ENCODE assay signal across 1 cellular context in the genomic region with DNA sequence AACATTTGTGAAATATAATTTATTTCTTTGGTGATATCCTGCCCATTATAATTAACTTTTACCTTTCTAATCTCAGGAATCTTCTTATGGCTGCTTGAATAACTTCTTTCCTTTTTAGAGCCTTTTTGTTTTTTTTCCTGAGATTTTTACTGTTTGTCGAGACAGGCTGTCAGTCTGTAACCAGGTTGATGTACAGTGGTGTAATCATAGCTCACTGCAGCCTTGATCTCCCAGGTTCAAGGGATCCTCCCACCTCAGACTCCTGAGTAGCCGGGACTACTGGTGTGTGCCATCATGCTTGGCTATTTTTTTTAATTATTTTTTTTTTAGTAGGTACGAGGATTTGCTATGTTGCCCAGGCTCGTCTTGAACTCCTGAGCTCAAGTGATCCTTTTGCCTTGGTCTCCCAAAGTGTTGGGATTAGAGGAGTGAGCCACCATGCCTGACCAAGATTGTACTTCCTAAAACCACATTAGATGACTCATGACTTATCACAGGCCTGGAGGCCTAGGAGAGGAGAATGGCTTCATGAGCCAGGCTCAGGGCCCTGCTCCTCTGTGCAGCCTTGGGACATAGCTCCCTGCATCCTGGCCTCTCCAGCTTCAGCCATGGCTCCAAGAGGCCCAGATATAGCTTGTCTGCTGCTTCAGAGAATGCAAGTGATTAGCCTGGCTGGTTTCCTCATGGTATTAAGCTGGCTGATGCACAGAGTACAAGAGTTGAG.
TF ChIP-seq lines count a peak whose summit lies in the region.

No MANE protein-coding gene starts in this region.

TF ChIP-seq in HepG2, 621 proteins besides CTCF, POLR2A, EP300 and RAD21 (continued from another document):
- TF ChIP-seq, protein P1, sequence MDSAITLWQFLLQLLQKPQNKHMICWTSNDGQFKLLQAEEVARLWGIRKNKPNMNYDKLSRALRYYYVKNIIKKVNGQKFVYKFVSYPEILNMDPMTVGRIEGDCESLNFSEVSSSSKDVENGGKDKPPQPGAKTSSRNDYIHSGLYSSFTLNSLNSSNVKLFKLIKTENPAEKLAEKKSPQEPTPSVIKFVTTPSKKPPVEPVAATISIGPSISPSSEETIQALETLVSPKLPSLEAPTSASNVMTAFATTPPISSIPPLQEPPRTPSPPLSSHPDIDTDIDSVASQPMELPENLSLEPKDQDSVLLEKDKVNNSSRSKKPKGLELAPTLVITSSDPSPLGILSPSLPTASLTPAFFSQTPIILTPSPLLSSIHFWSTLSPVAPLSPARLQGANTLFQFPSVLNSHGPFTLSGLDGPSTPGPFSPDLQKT (CRISPR knock-in tag; IDR thresholded peaks at IDR 0.05; ENCODE audit: borderline replicate concordance), result no peak
- TF ChIP-seq EEA1 (CRISPR knock-in tag; IDR thresholded peaks at IDR 0.05; ENCODE audit: borderline replicate concordance) (no peak), THYN1 (CRISPR knock-in tag; IDR thresholded peaks at IDR 0.05; ENCODE audit: borderline replicate concordance, low read depth) (no peak), BRD4 (CRISPR knock-in tag; IDR thresholded peaks at IDR 0.05) (no peak), ZNF496 (CRISPR knock-in tag; IDR thresholded peaks at IDR 0.05; ENCODE audit: insufficient replicate concordance) (no peak), PRMT3 (CRISPR knock-in tag; IDR thresholded peaks at IDR 0.05; ENCODE audit: borderline replicate concordance, low read depth) (no peak), ZNF660 (CRISPR knock-in tag; IDR thresholded peaks at IDR 0.05; ENCODE audit: borderline replicate concordance, low read depth) (no peak), ZFP90 (CRISPR knock-in tag; IDR thresholded peaks at IDR 0.05; ENCODE audit: borderline replicate concordance) (no peak), ZNF761 (CRISPR knock-in tag; conservative IDR thresholded peaks at IDR 0.05) (no peak), ZNF781 (CRISPR knock-in tag; IDR thresholded peaks at IDR 0.05; ENCODE audit: borderline replicate concordance, not compliant biosample characterization) (no peak)
- TF ChIP-seq, protein P2, sequence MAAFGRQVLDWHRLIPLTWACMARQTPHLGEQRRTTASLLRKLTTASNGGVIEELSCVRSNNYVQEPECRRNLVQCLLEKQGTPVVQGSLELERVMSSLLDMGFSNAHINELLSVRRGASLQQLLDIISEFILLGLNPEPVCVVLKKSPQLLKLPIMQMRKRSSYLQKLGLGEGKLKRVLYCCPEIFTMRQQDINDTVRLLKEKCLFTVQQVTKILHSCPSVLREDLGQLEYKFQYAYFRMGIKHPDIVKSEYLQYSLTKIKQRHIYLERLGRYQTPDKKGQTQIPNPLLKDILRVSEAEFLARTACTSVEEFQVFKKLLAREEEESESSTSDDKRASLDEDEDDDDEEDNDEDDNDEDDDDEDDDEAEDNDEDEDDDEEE (CRISPR knock-in tag; IDR thresholded peaks at IDR 0.05), result no peak
- TF ChIP-seq, protein P3, sequence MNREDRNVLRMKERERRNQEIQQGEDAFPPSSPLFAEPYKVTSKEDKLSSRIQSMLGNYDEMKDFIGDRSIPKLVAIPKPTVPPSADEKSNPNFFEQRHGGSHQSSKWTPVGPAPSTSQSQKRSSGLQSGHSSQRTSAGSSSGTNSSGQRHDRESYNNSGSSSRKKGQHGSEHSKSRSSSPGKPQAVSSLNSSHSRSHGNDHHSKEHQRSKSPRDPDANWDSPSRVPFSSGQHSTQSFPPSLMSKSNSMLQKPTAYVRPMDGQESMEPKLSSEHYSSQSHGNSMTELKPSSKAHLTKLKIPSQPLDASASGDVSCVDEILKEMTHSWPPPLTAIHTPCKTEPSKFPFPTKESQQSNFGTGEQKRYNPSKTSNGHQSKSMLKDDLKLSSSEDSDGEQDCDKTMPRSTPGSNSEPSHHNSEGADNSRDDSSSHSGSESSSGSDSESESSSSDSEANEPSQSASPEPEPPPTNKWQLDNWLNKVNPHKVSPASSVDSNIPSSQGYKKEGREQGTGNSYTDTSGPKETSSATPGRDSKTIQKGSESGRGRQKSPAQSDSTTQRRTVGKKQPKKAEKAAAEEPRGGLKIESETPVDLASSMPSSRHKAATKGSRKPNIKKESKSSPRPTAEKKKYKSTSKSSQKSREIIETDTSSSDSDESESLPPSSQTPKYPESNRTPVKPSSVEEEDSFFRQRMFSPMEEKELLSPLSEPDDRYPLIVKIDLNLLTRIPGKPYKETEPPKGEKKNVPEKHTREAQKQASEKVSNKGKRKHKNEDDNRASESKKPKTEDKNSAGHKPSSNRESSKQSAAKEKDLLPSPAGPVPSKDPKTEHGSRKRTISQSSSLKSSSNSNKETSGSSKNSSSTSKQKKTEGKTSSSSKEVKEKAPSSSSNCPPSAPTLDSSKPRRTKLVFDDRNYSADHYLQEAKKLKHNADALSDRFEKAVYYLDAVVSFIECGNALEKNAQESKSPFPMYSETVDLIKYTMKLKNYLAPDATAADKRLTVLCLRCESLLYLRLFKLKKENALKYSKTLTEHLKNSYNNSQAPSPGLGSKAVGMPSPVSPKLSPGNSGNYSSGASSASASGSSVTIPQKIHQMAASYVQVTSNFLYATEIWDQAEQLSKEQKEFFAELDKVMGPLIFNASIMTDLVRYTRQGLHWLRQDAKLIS (CRISPR knock-in tag; IDR thresholded peaks at IDR 0.05), result no peak
